ENCODE assay signal across 8 cellular contexts in the genomic region with DNA sequence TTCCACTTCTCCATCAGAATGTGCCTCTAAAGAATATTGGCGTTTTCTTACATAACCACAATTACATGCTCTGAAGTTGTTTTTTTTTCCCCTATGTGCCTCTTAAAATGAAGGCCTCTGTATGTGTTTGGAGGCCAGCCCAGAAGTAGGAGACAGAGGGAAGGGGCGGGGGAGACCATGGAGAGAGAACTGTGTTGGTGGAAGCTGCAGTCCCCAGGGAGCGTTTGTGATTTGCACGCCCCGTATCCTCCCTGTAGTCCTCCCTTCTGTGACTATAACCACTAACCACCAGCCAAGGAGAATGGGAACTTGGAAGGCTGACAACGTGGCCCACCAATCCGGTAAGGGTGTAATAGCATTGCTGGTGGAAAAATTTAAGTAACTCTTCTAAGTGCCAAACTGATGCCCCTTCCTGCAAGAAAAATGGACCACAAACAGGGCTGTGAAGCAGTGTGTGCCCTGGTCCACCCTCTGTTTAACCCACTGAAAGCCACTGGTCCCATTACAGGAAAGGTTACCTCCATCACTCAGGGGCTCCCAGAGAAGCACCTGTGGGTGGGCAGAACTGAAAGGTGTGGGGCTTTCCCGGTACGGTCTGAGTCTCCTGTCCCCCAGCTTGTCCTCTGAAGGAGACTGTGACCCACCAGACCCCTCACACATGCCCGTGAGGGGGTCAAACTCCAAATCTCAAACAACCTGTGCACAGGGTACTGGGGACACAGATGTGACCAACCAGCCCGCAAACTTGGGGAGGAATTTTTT. TPM values are rescaled to one million over a fixed set of nuclear protein-coding genes. Genes with fewer than 3 reads are reported as not detected.
DNase-seq lines count a peak whose midpoint lies in the region; TF ChIP-seq lines count a peak whose summit lies in the region.

No MANE protein-coding gene starts in this region.

- H3K36me3 Mint-ChIP-seq in type B pancreatic cell = no peaks in the 10 kb centered on the region

- H4K91ac ChIP-seq in trophoblast cell (ENCODE audit: low read depth, low read length) = no peak overlapping the region

- H2AFZ ChIP-seq in trophoblast cell (ENCODE audit: insufficient read depth, low read length, poor library complexity) = no peak overlapping the region

- no peak overlapping the region for H2BK12ac ChIP-seq in trophoblast cell (ENCODE audit: low read length)

- no peaks in the 10 kb centered on the region for H3K9me3 Mint-ChIP-seq in type B pancreatic cell

- H3K9me3 ChIP-seq in HAP-1 (no peaks in the 10 kb centered on the region; the same call in 1 of the 2 replicates), trophoblast cell (ENCODE audit: insufficient read depth, low read depth, low read length) (no peaks in the 10 kb centered on the region)

- DNase-seq in HAP-1 (ENCODE audit: low spot score in 2 of 2) (peak; percentile 29 to 73), RPMI7951 (ENCODE audit: low read depth) (peak; percentile 48), fibroblast of pulmonary artery (ENCODE audit: low read depth) (peak; percentile 85), erythroblast (lab: John Stamatoyannopoulos, UW) (no peak), trophoblast cell (no peak), kidney tubule cell (ENCODE audit: low spot score) (no peak), type B pancreatic cell (ENCODE audit: extremely low spot score, unreplicated experiment) (no peak)

- no peak overlapping the region for H2AK5ac ChIP-seq in trophoblast cell (ENCODE audit: low read length)

- H2BK120ac ChIP-seq in trophoblast cell (ENCODE audit: insufficient read depth, low read length, poor library complexity) = no peak overlapping the region

- no peaks in the 10 kb centered on the region for H3K79me2 ChIP-seq in trophoblast cell (ENCODE audit: control insufficient read depth, insufficient read depth, low read length, poor library complexity)

- no peaks in the 10 kb centered on the region for H3K79me1 ChIP-seq in trophoblast cell (ENCODE audit: low read length)

- no peak overlapping the region for H4K12ac ChIP-seq in trophoblast cell (ENCODE audit: low read depth, low read length)

- H3K18ac ChIP-seq in trophoblast cell (ENCODE audit: low read length) = no peak overlapping the region

- H3K27ac Mint-ChIP-seq in type B pancreatic cell = no peak overlapping the region

- H3K36me3 ChIP-seq in HAP-1 (replicated peaks) (no peaks in the 10 kb centered on the region), trophoblast cell (ENCODE audit: control insufficient read depth in 1 of 2, insufficient read depth in 2 of 2, low read length in 2 of 2) (no peaks in the 10 kb centered on the region)

- H4K8ac ChIP-seq in trophoblast cell (ENCODE audit: low read depth, low read length) = no peak overlapping the region

- H3K4ac ChIP-seq in trophoblast cell (ENCODE audit: low read depth, low read length) = no peak overlapping the region

- H3K4me1 ChIP-seq in HAP-1 (peaks cover 9% of the 10 kb centered on the region), trophoblast cell (ENCODE audit: control insufficient read depth in 1 of 2, insufficient read depth in 2 of 2, low read length in 2 of 2) (peaks cover 9 to 10% of the 10 kb centered on the region in 2 experiments)

- no peak overlapping the region for H3K4me3 ChIP-seq in HAP-1
- no peak overlapping the region for H3K4me3 ChIP-seq in fibroblast of pulmonary artery (replicated peaks; ENCODE audit: low read depth, low read length)
- no peak overlapping the region for H3K4me3 ChIP-seq in trophoblast cell (ENCODE audit: low read depth, low read length)

- no peak overlapping the region for H3K23ac ChIP-seq in trophoblast cell (ENCODE audit: low read length)

- H3K27ac ChIP-seq in C4-2B = peak overlapping the region; percentile 82
- H3K27ac ChIP-seq in trophoblast cell (ENCODE audit: low read depth, low read length) = no peak overlapping the region

- peaks cover 3% of the 10 kb centered on the region for H3K27me3 Mint-ChIP-seq in type B pancreatic cell

- H3K4me2 ChIP-seq in trophoblast cell (ENCODE audit: low read length) = no peak overlapping the region

- H3K4me1 Mint-ChIP-seq in type B pancreatic cell (ENCODE audit: unreplicated experiment) = peaks cover 61% of the 10 kb centered on the region

- H3K27me3 ChIP-seq in HAP-1 (ENCODE audit: low read depth) (no peaks in the 10 kb centered on the region), trophoblast cell (ENCODE audit: insufficient read depth, low read length) (no peaks in the 10 kb centered on the region)

- WGBS in trophoblast cell (ENCODE audit: extremely low coverage, insufficient coverage, insufficient read length) = no CpG with 5 or more reads among the region's 11 CpGs

- no peak for TF ChIP-seq CTCF in C4-2B (conservative IDR thresholded peaks at IDR 0.05)
- TF ChIP-seq CTCF in fibroblast of pulmonary artery (IDR thresholded peaks at IDR 0.05; ENCODE audit: low read length, missing control alignments) = no peak
- no peak for TF ChIP-seq CTCF in type B pancreatic cell (conservative IDR thresholded peaks at IDR 0.05)

- TF ChIP-seq POLR2A in erythroblast (IDR thresholded peaks at IDR 0.05; ENCODE audit: low read length) = no peak

- H3K14ac ChIP-seq in trophoblast cell (ENCODE audit: low read length) = no peak overlapping the region

- in situ Hi-C loops in HAP-1 (cut with MboI; ENCODE audit: low sequenced_read_pairs) = no loop called here

- H3K4me3 Mint-ChIP-seq in type B pancreatic cell = no peak overlapping the region

- H3K9ac ChIP-seq in trophoblast cell (ENCODE audit: low read length) = no peak overlapping the region

- H2BK5ac ChIP-seq in trophoblast cell (ENCODE audit: low read depth, low read length, poor library complexity) = no peak overlapping the region

RNA-seq across cellular contexts. Expression of a gene that starts 36.8 kb away (rescaled TPM):
- total RNA-seq in RPMI7951 (2014; rRNA removed; shearing (Covaris generic)) = 0.10 and 0.12 TPM in 2 replicates
- 3.1 and 3.4 TPM in 2 replicates for polyA plus RNA-seq in trophoblast cell (2013)
- total RNA-seq in type B pancreatic cell (ENCODE audit: low replicate concordance) = 24.4 and 39.3 TPM in 2 replicates

Comparison
In these comparisons a context has a peak if more than half of its experiments do, and no peak if none do; other contexts are left out.
1. DNase-seq: peak in HAP-1 (2 of 2), RPMI7951 (single experiment) and fibroblast of pulmonary artery (single experiment); none in erythroblast (0 of 2), trophoblast cell (0 of 2), kidney tubule cell (single experiment) and type B pancreatic cell (single experiment).
2. RNA of a gene that starts 36.8 kb away (total RNA-seq): 24.4 to 39.3 TPM in type B pancreatic cell; 0.10 to 0.12 TPM in RPMI7951; every median in the first group is over 10 times any median in the second.